Comparison of ENCODE assay signal across 16 cellular contexts in genomic region chr6:53041356-53041755, GRCh38. TPM values are rescaled to one million over a fixed set of nuclear protein-coding genes. Genes with fewer than 3 reads are reported as not detected.
DNase-seq lines count a peak whose midpoint lies in the region; ATAC-seq and TF ChIP-seq lines count a peak whose summit lies in the region.
"Had no signal": no experiment of that assay in that cellular context is flagged by ENCODE, and none has a peak within 500 bp of the region (broad histone marks: within the 10 kb centered on the region; RNA-seq: fewer than 3 reads in every experiment).

No MANE protein-coding gene starts in this region.

- H3K79me1 ChIP-seq in neuronal stem cell (ENCODE audit: low read depth, low read length): no peaks in the 10 kb centered on the region

- H3K4ac ChIP-seq in neuronal stem cell (ENCODE audit: low read length): no peak overlapping the region

- no CpG with 5 or more reads among the region's 4 CpGs for WGBS in neuronal stem cell (ENCODE audit: extremely low coverage in 2 of 2, insufficient read length in 2 of 2, insufficient replicate concordance in 1 of 2), 2 donors

- no peak for TF ChIP-seq CTCF in WTC11 (IDR thresholded peaks at IDR 0.05)
- TF ChIP-seq CTCF in foreskin fibroblast (IDR thresholded peaks at IDR 0.05; ENCODE audit: low read depth, low read length): no peak

- H3K27ac ChIP-seq in subcutaneous abdominal adipose tissue (ENCODE audit: low read depth, low read length) (peak overlapping the region; percentile 95), neuronal stem cell (replicated peaks; ENCODE audit: low read length) (no peak overlapping the region)
- H3K27ac ChIP-seq: epithelial cell of prostate had no signal

- H3K23ac ChIP-seq in neuronal stem cell (ENCODE audit: low read depth, low read length, poor library complexity): no peak overlapping the region

- H4K8ac ChIP-seq in neuronal stem cell (ENCODE audit: low read depth, low read length): no peak overlapping the region

- H3K4me1 ChIP-seq in subcutaneous abdominal adipose tissue (ENCODE audit: control insufficient read depth in 5 of 5, insufficient read depth in 5 of 5, low read length in 5 of 5) (peaks cover 0 to 25% (median 16%) of the 10 kb centered on the region in 5 donors), neuronal stem cell (ENCODE audit: control insufficient read depth in 2 of 2, insufficient read depth in 1 of 2, low read depth in 1 of 2, low read length in 2 of 2) (peaks cover 4 to 13% of the 10 kb centered on the region in 2 donors)

- H3K4me3 Mint-ChIP-seq in WTC11: no peak overlapping the region
- H3K4me3 Mint-ChIP-seq in activated T-cell treated with anti-CD3 and anti-CD28 coated beads, Interleukin-2, amount 50 U/mL, for 4 hours: no peak overlapping the region
- H3K4me3 Mint-ChIP-seq: activated CD8-positive, alpha-beta T cell treated with anti-CD3 and anti-CD28 coated beads for 36 hours; CD4-positive, alpha-beta T cell had no signal

- no peak overlapping the region for H4K91ac ChIP-seq in neuronal stem cell (ENCODE audit: low read depth, low read length, poor library complexity)

- peaks cover 12 to 40% (median 33%) of the 10 kb centered on the region in 5 donors for H3K36me3 ChIP-seq in subcutaneous abdominal adipose tissue (ENCODE audit: control insufficient read depth in 5 of 5, insufficient read depth in 5 of 5, low read length in 5 of 5)
- peaks cover 11 to 54% of the 10 kb centered on the region in 2 donors for H3K36me3 ChIP-seq in neuronal stem cell (replicated peaks in 1 of 2; ENCODE audit: control insufficient read depth in 2 of 2, insufficient read depth in 2 of 2, low read length in 2 of 2)

- no peaks in the 10 kb centered on the region for H3K9me3 Mint-ChIP-seq in WTC11
- H3K9me3 Mint-ChIP-seq in activated T-cell treated with anti-CD3 and anti-CD28 coated beads, Interleukin-2, amount 50 U/mL, for 4 hours: no peaks in the 10 kb centered on the region
- H3K9me3 Mint-ChIP-seq: activated CD8-positive, alpha-beta T cell treated with anti-CD3 and anti-CD28 coated beads for 36 hours; CD4-positive, alpha-beta T cell had no signal

- H3K14ac ChIP-seq in neuronal stem cell (ENCODE audit: low read length): no peak overlapping the region

- no peak overlapping the region for H2BK120ac ChIP-seq in neuronal stem cell (ENCODE audit: low read depth, low read length)

- H3K36me3 Mint-ChIP-seq in WTC11: peaks cover 29% of the 10 kb centered on the region
- peaks cover 36% of the 10 kb centered on the region for H3K36me3 Mint-ChIP-seq in activated T-cell treated with anti-CD3 and anti-CD28 coated beads, Interleukin-2, amount 50 U/mL, for 4 hours (ENCODE audit: insufficient read depth)

- DNase-seq in HCEC 1CT: peak; percentile 67
- DNase-seq in WTC11 (ENCODE audit: low spot score): no peak
- peak; percentile 52 to 74 for DNase-seq in foreskin fibroblast
- DNase-seq in neuronal stem cell (ENCODE audit: low spot score): no peak
- DNase-seq in activated T-cell treated with anti-CD3 and anti-CD28 coated beads, Interleukin-2, amount 50 U/mL, for 4 hours: no peak
- DNase-seq: activated CD8-positive, alpha-beta T cell treated with anti-CD3 and anti-CD28 coated beads for 36 hours; CD4-positive, alpha-beta T cell; cortex of kidney; DND-41; heart right ventricle; NCI-H187; psoas muscle had no signal

- no peak overlapping the region for H3K18ac ChIP-seq in neuronal stem cell (ENCODE audit: low read length)

- H2BK5ac ChIP-seq in neuronal stem cell (ENCODE audit: low read length): no peak overlapping the region

- H2BK15ac ChIP-seq in neuronal stem cell (ENCODE audit: low read length): no peak overlapping the region

- H3K9me3 ChIP-seq in subcutaneous abdominal adipose tissue (ENCODE audit: control insufficient read depth in 5 of 5, low read length in 5 of 5) (no peaks in the 10 kb centered on the region), neuronal stem cell (replicated peaks in 1 of 2; ENCODE audit: control insufficient read depth in 2 of 2, insufficient read depth in 1 of 2, low read depth in 1 of 2, low read length in 2 of 2) (no peaks in the 10 kb centered on the region)
- H3K9me3 ChIP-seq: heart right ventricle, psoas muscle had no signal

- no peak overlapping the region for H2BK12ac ChIP-seq in neuronal stem cell (ENCODE audit: low read length)

- H3K4me2 ChIP-seq in neuronal stem cell (ENCODE audit: insufficient read depth, low read length, poor library complexity, severe bottlenecking): no peak overlapping the region

- H3K4me1 Mint-ChIP-seq in WTC11: peaks cover 19% of the 10 kb centered on the region
- no peaks in the 10 kb centered on the region for H3K4me1 Mint-ChIP-seq in activated T-cell treated with anti-CD3 and anti-CD28 coated beads, Interleukin-2, amount 50 U/mL, for 4 hours (ENCODE audit: low read depth)

- H3K9ac ChIP-seq in subcutaneous abdominal adipose tissue (ENCODE audit: low read length in 5 of 5) (no peak overlapping the region), neuronal stem cell (ENCODE audit: low read depth, low read length, poor library complexity) (no peak overlapping the region)

- no peaks in the 10 kb centered on the region for H3K27me3 ChIP-seq in subcutaneous abdominal adipose tissue (ENCODE audit: control insufficient read depth in 5 of 5, insufficient read depth in 4 of 5, low read length in 5 of 5)
- H3K27me3 ChIP-seq in neuronal stem cell (ENCODE audit: control insufficient read depth in 3 of 3, insufficient read depth in 3 of 3, low read depth in 1 of 3, low read length in 3 of 3): no peaks in the 10 kb centered on the region
- H3K27me3 ChIP-seq: heart right ventricle had no signal

- H3K27ac Mint-ChIP-seq in WTC11: 0 out of 2 replicates have a peak overlapping the region, but pooled peaks have one; percentile 9
- H3K27ac Mint-ChIP-seq: activated CD8-positive, alpha-beta T cell treated with anti-CD3 and anti-CD28 coated beads for 36 hours; CD4-positive, alpha-beta T cell had no signal

- no peak overlapping the region for H2AFZ ChIP-seq in neuronal stem cell (ENCODE audit: low read length)

- ATAC-seq in WTC11 (no peak), GM18498 (IDR thresholded peaks at IDR 0.05; ENCODE audit: unreplicated experiment) (no peak)
- no peak for ATAC-seq in activated T-cell treated with anti-CD3 and anti-CD28 coated beads, Interleukin-2, amount 50 U/mL, for 4 hours
- ATAC-seq: activated CD8-positive, alpha-beta T cell treated with anti-CD3 and anti-CD28 coated beads for 36 hours had no signal

- CTCF ChIA-PET in WTC11 (lab: Charles Lee): no interaction called here

- H2AK5ac ChIP-seq in neuronal stem cell (ENCODE audit: low read depth, low read length): no peak overlapping the region

- H3K27me3 Mint-ChIP-seq in WTC11 (ENCODE audit: low read depth): no peaks in the 10 kb centered on the region
- no peaks in the 10 kb centered on the region for H3K27me3 Mint-ChIP-seq in activated T-cell treated with anti-CD3 and anti-CD28 coated beads, Interleukin-2, amount 50 U/mL, for 4 hours (ENCODE audit: low read depth)
- H3K27me3 Mint-ChIP-seq: activated CD8-positive, alpha-beta T cell treated with anti-CD3 and anti-CD28 coated beads for 36 hours; CD4-positive, alpha-beta T cell had no signal

- H3K4me3 ChIP-seq in foreskin fibroblast (ENCODE audit: low read depth in 1 of 2, low read length in 2 of 2) (no peak overlapping the region), subcutaneous abdominal adipose tissue (ENCODE audit: low read depth in 1 of 5, low read length in 5 of 5) (no peak overlapping the region), neuronal stem cell (ENCODE audit: low read length in 2 of 2) (no peak overlapping the region)
- H3K4me3 ChIP-seq: heart right ventricle, psoas muscle had no signal

- POLR2A ChIA-PET in WTC11 (lab: Charles Lee): no interaction called here

TF ChIP-seq in WTC11, 78 proteins besides CTCF, POLR2A, EP300 and RAD21 (continues in another document):
- no peak for TF ChIP-seq ZNF423 (CRISPR knock-in tag; IDR thresholded peaks at IDR 0.05)
- TF ChIP-seq ZNF425 (CRISPR knock-in tag; conservative IDR thresholded peaks at IDR 0.05): no peak
- TF ChIP-seq GABPB1 (CRISPR knock-in tag; IDR thresholded peaks at IDR 0.05): no peak
- TF ChIP-seq MYBL2 (CRISPR knock-in tag; IDR thresholded peaks at IDR 0.05): no peak
- TF ChIP-seq ESRRA (CRISPR knock-in tag; IDR thresholded peaks at IDR 0.05; ENCODE audit: borderline replicate concordance): no peak
- TF ChIP-seq SOX15 (CRISPR knock-in tag; IDR thresholded peaks at IDR 0.05): no peak

RNA-seq across cellular contexts. Expression of gene CILK1, which starts 20.3 kb away (rescaled TPM):
- total RNA-seq in WTC11 (2021): 7.7 to 8.7 TPM (median 8.2 TPM) in 3 replicates
- polyA plus RNA-seq in neuronal stem cell (2013, experiment 1 of 2): 9.4 TPM
- 9.4 TPM for polyA plus RNA-seq in neuronal stem cell (2013, experiment 2 of 2)
- total RNA-seq in activated T-cell treated with anti-CD3 and anti-CD28 coated beads, Interleukin-2, amount 50 U/mL, for 4 hours: 1 to 10 TPM; 2.6 to 3.6 (median 3.2) TPM

RNA-seq across cellular contexts. Expression of gene FBXO9, which starts 23.8 kb away (rescaled TPM):
- total RNA-seq in WTC11 (2021): 44.5 to 54.4 TPM (median 48.1 TPM) in 3 replicates
- 29.1 TPM for polyA plus RNA-seq in neuronal stem cell (2013, experiment 1 of 2)
- 29.4 TPM for polyA plus RNA-seq in neuronal stem cell (2013, experiment 2 of 2)
- total RNA-seq in activated T-cell treated with anti-CD3 and anti-CD28 coated beads, Interleukin-2, amount 50 U/mL, for 4 hours: 10 to 100 TPM; 46.6 to 49.2 (median 49.0) TPM

RNA-seq across cellular contexts. Expression of gene GSTA4, which starts 46.3 kb away (rescaled TPM):
- 12.6 to 24.6 TPM (median 23.1 TPM) in 3 replicates for total RNA-seq in WTC11 (2021)
- polyA plus RNA-seq in neuronal stem cell (2013, experiment 1 of 2): 55.7 TPM
- 55.9 TPM for polyA plus RNA-seq in neuronal stem cell (2013, experiment 2 of 2)
- total RNA-seq in activated T-cell treated with anti-CD3 and anti-CD28 coated beads, Interleukin-2, amount 50 U/mL, for 4 hours: 1 to 10 TPM; 3.7 to 5.2 (median 3.9) TPM
- total RNA-seq: HT1080 had no signal

Comparison
In these comparisons a context has a peak if more than half of its experiments do, and no peak if none do; other contexts are left out.
1. DNase-seq: peak in HCEC 1CT (single experiment) and foreskin fibroblast (2 of 2); none in WTC11 (single experiment), neuronal stem cell (single experiment) and activated T-cell treated with anti-CD3 and anti-CD28 coated beads, Interleukin-2, amount 50 U/mL, for 4 hours (single experiment).